ENCODE assay signal across 8 cellular contexts in the genomic region with DNA sequence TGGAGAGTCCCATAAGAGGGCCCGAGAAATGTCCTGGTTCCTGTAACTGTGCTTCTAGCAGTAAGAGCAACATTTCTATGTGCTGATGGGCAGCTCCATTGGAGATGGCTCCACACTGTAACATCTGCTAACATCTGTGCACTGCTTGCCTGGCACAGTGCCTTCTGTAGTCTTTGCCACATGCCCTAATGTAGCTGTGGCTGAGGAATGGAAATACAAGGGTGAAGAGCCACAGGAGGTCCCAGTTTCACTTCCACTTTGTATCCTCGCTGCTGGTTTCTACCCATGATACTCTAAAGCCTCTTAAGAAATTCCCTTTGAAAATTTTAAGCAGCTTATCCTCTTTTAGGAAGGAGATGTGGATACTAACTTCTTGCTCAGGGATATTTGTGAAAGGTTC.
DNase-seq lines count a peak whose midpoint lies in the region; ATAC-seq lines count a peak whose summit lies in the region.

No MANE protein-coding gene starts in this region.

- ATAC-seq in HG03095 (IDR thresholded peaks at IDR 0.05; ENCODE audit: unreplicated experiment) (peak; percentile 86), HG03457 (IDR thresholded peaks at IDR 0.05; ENCODE audit: unreplicated experiment) (no peak)

- peak; percentile 46 for DNase-seq in AG08396 (ENCODE audit: low spot score)
- DNase-seq in GM19238 (ENCODE audit: insufficient read length, low spot score): peak; percentile 10
- peak; percentile 0 for DNase-seq in activated naive CD8-positive, alpha-beta T cell treated with anti-CD3 and anti-CD28 coated beads for 36 hours
- no peak for DNase-seq in NCI-H1436 (lab: John Stamatoyannopoulos, UW)
- DNase-seq in activated CD4-positive, alpha-beta memory T cell treated with anti-CD3 and anti-CD28 coated beads, Interleukin-2, amount 10 ng/mL, durations not matched to agents 7 days and 5 days: no peak
- DNase-seq in mucosa of gallbladder (ENCODE audit: low spot score): no peak

- POLR2A ChIA-PET in activated CD4-positive, alpha-beta memory T cell treated with anti-CD3 and anti-CD28 coated beads, Interleukin-2, amount 10 ng/mL, durations not matched to agents 7 days and 5 days (lab: Charles Lee): no interaction called here

- CTCF ChIA-PET in activated CD4-positive, alpha-beta memory T cell treated with anti-CD3 and anti-CD28 coated beads, Interleukin-2, amount 10 ng/mL, durations not matched to agents 7 days and 5 days (lab: Charles Lee): no interaction called here

- no peaks in the 10 kb centered on the region for H3K27me3 Mint-ChIP-seq in activated naive CD8-positive, alpha-beta T cell treated with anti-CD3 and anti-CD28 coated beads for 36 hours
- no peaks in the 10 kb centered on the region for H3K27me3 Mint-ChIP-seq in activated CD4-positive, alpha-beta memory T cell treated with anti-CD3 and anti-CD28 coated beads, Interleukin-2, amount 10 ng/mL, durations not matched to agents 7 days and 5 days

- H3K27ac Mint-ChIP-seq in activated naive CD8-positive, alpha-beta T cell treated with anti-CD3 and anti-CD28 coated beads for 36 hours: no peak overlapping the region
- no peak overlapping the region for H3K27ac Mint-ChIP-seq in activated CD4-positive, alpha-beta memory T cell treated with anti-CD3 and anti-CD28 coated beads, Interleukin-2, amount 10 ng/mL, durations not matched to agents 7 days and 5 days

- peaks cover 3% of the 10 kb centered on the region for H3K4me1 Mint-ChIP-seq in activated naive CD8-positive, alpha-beta T cell treated with anti-CD3 and anti-CD28 coated beads for 36 hours
- H3K4me1 Mint-ChIP-seq in activated CD4-positive, alpha-beta memory T cell treated with anti-CD3 and anti-CD28 coated beads, Interleukin-2, amount 10 ng/mL, durations not matched to agents 7 days and 5 days: peaks cover 5% of the 10 kb centered on the region

- H3K4me3 Mint-ChIP-seq in activated naive CD8-positive, alpha-beta T cell treated with anti-CD3 and anti-CD28 coated beads for 36 hours: no peak overlapping the region
- H3K4me3 Mint-ChIP-seq in activated CD4-positive, alpha-beta memory T cell treated with anti-CD3 and anti-CD28 coated beads, Interleukin-2, amount 10 ng/mL, durations not matched to agents 7 days and 5 days: no peak overlapping the region

- H3K9me3 Mint-ChIP-seq in activated naive CD8-positive, alpha-beta T cell treated with anti-CD3 and anti-CD28 coated beads for 36 hours: no peaks in the 10 kb centered on the region
- H3K9me3 Mint-ChIP-seq in activated CD4-positive, alpha-beta memory T cell treated with anti-CD3 and anti-CD28 coated beads, Interleukin-2, amount 10 ng/mL, durations not matched to agents 7 days and 5 days: no peaks in the 10 kb centered on the region

- peaks cover 3% of the 10 kb centered on the region for H3K36me3 Mint-ChIP-seq in activated naive CD8-positive, alpha-beta T cell treated with anti-CD3 and anti-CD28 coated beads for 36 hours
- no peaks in the 10 kb centered on the region for H3K36me3 Mint-ChIP-seq in activated CD4-positive, alpha-beta memory T cell treated with anti-CD3 and anti-CD28 coated beads, Interleukin-2, amount 10 ng/mL, durations not matched to agents 7 days and 5 days (ENCODE audit: low read depth)

Comparison
In these comparisons a context has a peak if more than half of its experiments do, and no peak if none do; other contexts are left out.
1. DNase-seq: peak in AG08396 (single experiment), GM19238 (single experiment) and activated naive CD8-positive, alpha-beta T cell treated with anti-CD3 and anti-CD28 coated beads for 36 hours (single experiment); none in NCI-H1436 (single experiment), activated CD4-positive, alpha-beta memory T cell treated with anti-CD3 and anti-CD28 coated beads, Interleukin-2, amount 10 ng/mL, durations not matched to agents 7 days and 5 days (single experiment) and mucosa of gallbladder (single experiment).